In genomic region chr11:111707039-111707690, GRCh38 we compare ENCODE assay signal across 11 cellular contexts. TPM values are rescaled to one million over a fixed set of nuclear protein-coding genes. Genes with fewer than 3 reads are reported as not detected.
A peak's percentile ranks its signal among the peaks of the same experiment; 100 is the strongest.
DNase-seq lines count a peak whose midpoint lies in the region; ATAC-seq and TF ChIP-seq lines count a peak whose summit lies in the region.
"Had no signal": no experiment of that assay in that cellular context is flagged by ENCODE, and none has a peak within 500 bp of the region (broad histone marks: within the 10 kb centered on the region; RNA-seq: fewer than 3 reads in every experiment).

No MANE protein-coding gene starts in this region.

- TF ChIP-seq CTCF in epithelial cell of esophagus (IDR thresholded peaks at IDR 0.05; ENCODE audit: insufficient read depth, low read depth, low read length, missing control alignments) (no peak), liver (IDR thresholded peaks at IDR 0.05; ENCODE audit: low read depth, low read length, missing input control) (no peak), thoracic aorta (IDR thresholded peaks at IDR 0.05) (no peak), BE2C (IDR thresholded peaks at IDR 0.05; ENCODE audit: low read depth, low read length) (no peak), GM10248 (IDR thresholded peaks at IDR 0.05; ENCODE audit: control extremely low read depth, extremely low read depth, low read depth, missing control alignments) (no peak)

- H3K9ac ChIP-seq in liver (ENCODE audit: low read depth in 1 of 2, low read length in 2 of 2): no peak overlapping the region

- peak; percentile 27 for ATAC-seq in thoracic aorta (ENCODE audit: insufficient number of reproducible peaks, low FRiP score, low read depth)

- H3K4me1 ChIP-seq in liver (ENCODE audit: control insufficient read depth in 4 of 4, insufficient read depth in 4 of 4, low read length in 3 of 4): peaks cover 0 to 5% (median 3%) of the 10 kb centered on the region in 4 donors
- peaks cover 7 to 14% of the 10 kb centered on the region in 2 donors for H3K4me1 ChIP-seq in thoracic aorta (ENCODE audit: control insufficient read depth in 1 of 2, low read depth in 2 of 2)
- H3K4me1 ChIP-seq in BE2C: no peaks in the 10 kb centered on the region

- TF ChIP-seq RAD21 in liver (IDR thresholded peaks at IDR 0.05): peak; percentile 44 to 47

- peaks cover 3 to 69% (median 65%) of the 10 kb centered on the region in 4 donors for H3K36me3 ChIP-seq in liver (ENCODE audit: control insufficient read depth in 4 of 4, insufficient read depth in 3 of 4, low read depth in 1 of 4, low read length in 3 of 4)
- H3K36me3 ChIP-seq in thoracic aorta: peaks cover 2% of the 10 kb centered on the region
- H3K36me3 ChIP-seq in BE2C: no peaks in the 10 kb centered on the region

- DNase-seq in M059J (ENCODE audit: low read depth) (peak; percentile 66), epithelial cell of esophagus (ENCODE audit: low read depth) (peak; percentile 89), thoracic aorta (ENCODE audit: low spot score) (no peak), HEK293T (ENCODE audit: extremely low spot score) (no peak), NCI-H226 (no peak), BE2C (no peak), GM10248 (ENCODE audit: extremely low spot score) (no peak)
- DNase-seq: DMS79, NCI-H146 had no signal

- H3K4me3 ChIP-seq in epithelial cell of esophagus (ENCODE audit: low read length) (no peak overlapping the region), liver (ENCODE audit: low read depth in 1 of 3, low read length in 3 of 3) (no peak overlapping the region), thoracic aorta (peak overlapping the region; percentile 28), BE2C (ENCODE audit: low read depth, low read length) (no peak overlapping the region)

- no peaks in the 10 kb centered on the region for H3K9me3 ChIP-seq in liver (ENCODE audit: control insufficient read depth in 4 of 4, low read length in 3 of 4)
- H3K9me3 ChIP-seq in thoracic aorta: no peaks in the 10 kb centered on the region
- H3K9me3 ChIP-seq in BE2C: no peaks in the 10 kb centered on the region

- CTCF ChIA-PET in HEK293T (lab: Yijun Ruan, JAX) (no interaction called here), GM10248 (lab: Yijun Ruan, JAX) (no interaction called here)

- WGBS in liver: 33% methylated on average over 9 of the region's 9 CpGs

- no peak overlapping the region for H3K27ac ChIP-seq in liver (ENCODE audit: low read depth in 1 of 2, low read length in 2 of 2)
- no peak overlapping the region for H3K27ac ChIP-seq in thoracic aorta
- H3K27ac ChIP-seq: HL-60 had no signal

- POLR2A ChIA-PET in HEK293T (lab: Yijun Ruan, JAX): no interaction called here
- POLR2A ChIA-PET in GM10248 (lab: Yijun Ruan, JAX): no interaction called here

- H3K27me3 ChIP-seq in liver (ENCODE audit: control insufficient read depth in 4 of 4, insufficient read depth in 4 of 4, low read length in 3 of 4): no peaks in the 10 kb centered on the region
- H3K27me3 ChIP-seq in thoracic aorta (replicated peaks; ENCODE audit: insufficient read depth): no peaks in the 10 kb centered on the region
- no peaks in the 10 kb centered on the region for H3K27me3 ChIP-seq in BE2C

TF ChIP-seq in liver, 16 proteins besides CTCF, POLR2A, EP300 and RAD21 (continues in another document):
- TF ChIP-seq JUND (IDR thresholded peaks at IDR 0.05): peak in 1 of 2 donors; percentile 55
- TF ChIP-seq ATF3 (IDR thresholded peaks at IDR 0.05): no peak
- TF ChIP-seq HNF4A (conservative IDR thresholded peaks at IDR 0.05): peak; percentile 27 to 52
- TF ChIP-seq FOXA1 (IDR thresholded peaks at IDR 0.05): no peak
- TF ChIP-seq MAX (IDR thresholded peaks at IDR 0.05): peak; percentile 70
- TF ChIP-seq TAF1 (conservative IDR thresholded peaks at IDR 0.05): no peak
- peak; percentile 47 for TF ChIP-seq YY1 (IDR thresholded peaks at IDR 0.05)
- TF ChIP-seq REST (IDR thresholded peaks at IDR 0.05): peak; percentile 42
- peak; percentile 53 for TF ChIP-seq FOXA2 (IDR thresholded peaks at IDR 0.05)

TF ChIP-seq in HEK293T, 16 proteins besides CTCF, POLR2A, EP300 and RAD21:
- no peak for TF ChIP-seq ELF4 (IDR thresholded peaks at IDR 0.05)
- no peak for TF ChIP-seq NFRKB (IDR thresholded peaks at IDR 0.05)
- TF ChIP-seq ZNF384 (IDR thresholded peaks at IDR 0.05): no peak
- TF ChIP-seq ARNT (IDR thresholded peaks at IDR 0.05): no peak
- no peak for TF ChIP-seq HDGF (IDR thresholded peaks at IDR 0.05; ENCODE audit: borderline replicate concordance)
- no peak for TF ChIP-seq FOXK2 (IDR thresholded peaks at IDR 0.05)
- TF ChIP-seq FOXM1 (IDR thresholded peaks at IDR 0.05; ENCODE audit: borderline replicate concordance): no peak
- no peak for TF ChIP-seq SP1 (IDR thresholded peaks at IDR 0.05)
- TF ChIP-seq PKNOX1 (IDR thresholded peaks at IDR 0.05): no peak
- TF ChIP-seq FOXA1 (IDR thresholded peaks at IDR 0.05): no peak
- no peak for TF ChIP-seq SUZ12 (IDR thresholded peaks at IDR 0.05)
- no peak for TF ChIP-seq LEF1 (IDR thresholded peaks at IDR 0.05; ENCODE audit: borderline replicate concordance)
- no peak for TF ChIP-seq L3MBTL2 (conservative IDR thresholded peaks at IDR 0.05)
- TF ChIP-seq BHLHE40 (IDR thresholded peaks at IDR 0.05; ENCODE audit: borderline replicate concordance): no peak

RNA-seq across cellular contexts. Expression of gene PPP2R1B, which starts 59.0 kb away (rescaled TPM):
- total RNA-seq in M059J (2014; rRNA removed; shearing (Covaris generic)): 46.0 and 46.3 TPM in 2 replicates
- total RNA-seq in liver (100 to 1,000 TPM in 1 of 2 donors, 10 to 100 TPM in 1; 50.1 to 316 TPM), thoracic aorta (10 to 100 TPM; 22.5 to 34.5 TPM)
- 10 to 100 TPM; 33.2 to 55.0 TPM for polyA plus RNA-seq in liver
- polyA plus RNA-seq in BE2C (2012; ENCODE audit: insufficient read depth, insufficient read length, low read depth): 13.3 TPM

Comparison
In these comparisons a context has a peak if more than half of its experiments do, and no peak if none do; other contexts are left out.
1. DNase-seq: peak in M059J (single experiment) and epithelial cell of esophagus (single experiment); none in thoracic aorta (single experiment), HEK293T (single experiment), NCI-H226 (single experiment), BE2C (single experiment) and GM10248 (single experiment).